In the genomic region with DNA sequence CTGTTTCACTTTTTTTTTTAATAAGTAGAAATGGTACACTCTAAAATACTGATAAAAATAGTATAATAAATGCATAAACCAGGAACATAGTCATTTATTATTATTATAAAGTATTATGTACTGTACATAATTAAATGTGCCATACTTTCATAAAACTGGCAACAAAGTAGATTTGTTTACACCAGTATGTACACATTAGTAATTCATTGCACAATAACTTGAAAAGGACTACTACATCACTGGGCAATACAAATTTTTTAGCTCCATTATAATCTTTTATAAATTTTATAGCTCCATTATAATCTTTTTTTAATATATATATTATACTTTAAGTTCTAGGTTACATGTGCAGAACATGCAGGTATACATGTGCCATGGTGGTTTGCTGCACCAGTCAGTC, we compare ENCODE assay signal across 11 cellular contexts.
"Had no signal": no experiment of that assay in that cellular context is flagged by ENCODE, and none has a peak within 500 bp of the region (broad histone marks: within the 10 kb centered on the region; RNA-seq: fewer than 3 reads in every experiment).

No MANE protein-coding gene starts in this region.

- H3K36me3 ChIP-seq: HAP-1 had no signal

- DNase-seq: GM23248, GOT3, H7, H9, HCEC 1CT, HFFc6 had no signal

- H3K4me3 ChIP-seq: GM23248, GM23338, HAP-1 had no signal

- ATAC-seq: GM23338, HCT116 had no signal

- H3K4me2 ChIP-seq: GM23338 had no signal

- H3K9me3 ChIP-seq: HAP-1 had no signal

- H2AFZ ChIP-seq: GM23248, GM23338 had no signal

- H3K27ac ChIP-seq: GM23248 had no signal

- H3K9ac ChIP-seq: GM23248 had no signal

- H3K4me1 ChIP-seq: HAP-1 had no signal

- FAIRE-seq: H1, H54 had no signal
